Comparison of ENCODE assay signal across 17 cellular contexts in genomic region chr2:56325661-56326345, GRCh38.
"Had no signal": no experiment of that assay in that cellular context is flagged by ENCODE, and none has a peak within 500 bp of the region (broad histone marks: within the 10 kb centered on the region; RNA-seq: fewer than 3 reads in every experiment).

No MANE protein-coding gene starts in this region.

- H3K36me3 Mint-ChIP-seq: activated naive CD8-positive, alpha-beta T cell had no signal

- H3K27me3 Mint-ChIP-seq: activated naive CD8-positive, alpha-beta T cell had no signal

- H3K27ac ChIP-seq: adrenal gland, coronary artery, neutrophil, ovary, prostate gland, upper lobe of right lung had no signal

- ATAC-seq: left lobe of liver; stimulated activated naive CD8-positive, alpha-beta T cell treated with anti-CD3 and anti-CD28 coated beads, Interleukin-15, Interleukin-2, amounts not matched to agents 100 U/mL and 50 U/mL, for 24 hours; upper lobe of right lung had no signal

- H3K9me3 ChIP-seq: adrenal gland, neutrophil, ovary, prostate gland, upper lobe of right lung had no signal

- H3K4me3 Mint-ChIP-seq: activated naive CD8-positive, alpha-beta T cell; mesothelial cell of epicardium; nephron had no signal

- H3K4me1 Mint-ChIP-seq: mesothelial cell of epicardium, nephron had no signal

- DNase-seq: activated gamma-delta T cell treated with Interleukin-2 at 50 U/mL for 16 hours; activated T-cell treated with anti-CD3 and anti-CD28 coated beads, Interleukin-2, amount 50 U/mL, for 1 hour; adrenal gland; cerebellar nuclear complex; ovary; stimulated activated CD4-positive, alpha-beta T cell treated with anti-CD3 and anti-CD28 coated beads, Interleukin-12 subunit alpha, Interleukin-12 subunit beta, amount 100 ng/mL, for 4 hours; stimulated activated CD4-positive, alpha-beta T cell treated with anti-CD3 and anti-CD28 coated beads, Interleukin-4, amount 100 ng/mL, for 4 hours; stimulated activated naive CD8-positive, alpha-beta T cell treated with anti-CD3 and anti-CD28 coated beads, Interleukin-15, Interleukin-2, amounts not matched to agents 100 U/mL and 50 U/mL, for 24 hours; T-helper 9 cell; upper lobe of right lung had no signal

- H3K27me3 ChIP-seq: adrenal gland, neutrophil, ovary, upper lobe of right lung had no signal

- H3K4me1 ChIP-seq: adrenal gland, prostate gland had no signal

- H3K4me3 ChIP-seq: adrenal gland, coronary artery, ovary, prostate gland, upper lobe of right lung had no signal

- H3K27ac Mint-ChIP-seq: activated naive CD8-positive, alpha-beta T cell; mesothelial cell of epicardium; nephron had no signal

- H3K36me3 ChIP-seq: adrenal gland, neutrophil, ovary, prostate gland, upper lobe of right lung had no signal
